1 cellular context compared by ENCODE assay signal in the genomic region with DNA sequence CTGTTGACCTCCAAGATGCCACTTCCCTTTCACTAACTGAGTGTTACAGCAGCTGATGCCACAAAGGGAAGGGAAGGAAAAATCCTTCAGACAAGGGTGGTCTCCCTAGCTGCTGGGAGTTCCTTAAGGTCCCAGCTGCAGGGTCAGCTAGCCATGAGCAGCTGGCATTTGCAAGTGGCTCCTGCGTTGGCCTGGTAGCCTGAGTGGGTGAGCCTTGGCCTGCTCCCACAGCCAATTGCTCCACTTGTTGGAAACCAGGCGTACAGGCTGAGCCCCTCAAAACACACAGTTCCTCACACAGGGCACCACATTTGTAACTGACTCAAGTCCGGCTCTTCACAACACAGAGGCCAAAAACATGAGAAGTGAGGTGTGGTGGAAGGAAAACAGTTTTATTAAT.
TF ChIP-seq lines count a peak whose summit lies in the region.

No MANE protein-coding gene starts in this region.

TF ChIP-seq in SK-N-SH, 30 proteins besides CTCF, POLR2A, EP300 and RAD21 (continued from another document):
- TF ChIP-seq, protein P1, sequence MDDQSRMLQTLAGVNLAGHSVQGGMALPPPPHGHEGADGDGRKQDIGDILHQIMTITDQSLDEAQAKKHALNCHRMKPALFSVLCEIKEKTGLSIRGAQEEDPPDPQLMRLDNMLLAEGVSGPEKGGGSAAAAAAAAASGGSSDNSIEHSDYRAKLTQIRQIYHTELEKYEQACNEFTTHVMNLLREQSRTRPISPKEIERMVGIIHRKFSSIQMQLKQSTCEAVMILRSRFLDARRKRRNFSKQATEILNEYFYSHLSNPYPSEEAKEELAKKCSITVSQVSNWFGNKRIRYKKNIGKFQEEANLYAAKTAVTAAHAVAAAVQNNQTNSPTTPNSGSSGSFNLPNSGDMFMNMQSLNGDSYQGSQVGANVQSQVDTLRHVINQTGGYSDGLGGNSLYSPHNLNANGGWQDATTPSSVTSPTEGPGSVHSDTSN (IDR thresholded peaks at IDR 0.05): no peak
- TF ChIP-seq TAF1 (IDR thresholded peaks at IDR 0.05; ENCODE audit: borderline replicate concordance, low read depth, low read length) (no peak), FOXM1 (IDR thresholded peaks at IDR 0.05; ENCODE audit: low read depth) (no peak)
